Comparison of ENCODE assay signal across 1 cellular context in genomic region chr9:110146371-110146770, GRCh38.
TF ChIP-seq lines count a peak whose summit lies in the region.

No MANE protein-coding gene starts in this region.

TF ChIP-seq in IMR-90, 13 proteins besides CTCF, POLR2A, EP300 and RAD21:
- TF ChIP-seq, protein P1, sequence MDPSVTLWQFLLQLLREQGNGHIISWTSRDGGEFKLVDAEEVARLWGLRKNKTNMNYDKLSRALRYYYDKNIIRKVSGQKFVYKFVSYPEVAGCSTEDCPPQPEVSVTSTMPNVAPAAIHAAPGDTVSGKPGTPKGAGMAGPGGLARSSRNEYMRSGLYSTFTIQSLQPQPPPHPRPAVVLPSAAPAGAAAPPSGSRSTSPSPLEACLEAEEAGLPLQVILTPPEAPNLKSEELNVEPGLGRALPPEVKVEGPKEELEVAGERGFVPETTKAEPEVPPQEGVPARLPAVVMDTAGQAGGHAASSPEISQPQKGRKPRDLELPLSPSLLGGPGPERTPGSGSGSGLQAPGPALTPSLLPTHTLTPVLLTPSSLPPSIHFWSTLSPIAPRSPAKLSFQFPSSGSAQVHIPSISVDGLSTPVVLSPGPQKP (IDR thresholded peaks at IDR 0.05; ENCODE audit: borderline replicate concordance, low read depth, low read length): no peak
- no peak for TF ChIP-seq FOS (IDR thresholded peaks at IDR 0.05; ENCODE audit: low read depth, low read length)
- TF ChIP-seq, protein P2, sequence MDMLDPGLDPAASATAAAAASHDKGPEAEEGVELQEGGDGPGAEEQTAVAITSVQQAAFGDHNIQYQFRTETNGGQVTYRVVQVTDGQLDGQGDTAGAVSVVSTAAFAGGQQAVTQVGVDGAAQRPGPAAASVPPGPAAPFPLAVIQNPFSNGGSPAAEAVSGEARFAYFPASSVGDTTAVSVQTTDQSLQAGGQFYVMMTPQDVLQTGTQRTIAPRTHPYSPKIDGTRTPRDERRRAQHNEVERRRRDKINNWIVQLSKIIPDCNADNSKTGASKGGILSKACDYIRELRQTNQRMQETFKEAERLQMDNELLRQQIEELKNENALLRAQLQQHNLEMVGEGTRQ (IDR thresholded peaks at IDR 0.05; ENCODE audit: low read depth, low read length): no peak
- no peak for TF ChIP-seq MXI1 (IDR thresholded peaks at IDR 0.05; ENCODE audit: borderline replicate concordance, low read depth, low read length)
- no peak for TF ChIP-seq RFX5 (IDR thresholded peaks at IDR 0.05; ENCODE audit: low read depth, low read length)
- TF ChIP-seq BHLHE40 (IDR thresholded peaks at IDR 0.05; ENCODE audit: low read depth, low read length): no peak
- no peak for TF ChIP-seq SMC3 (IDR thresholded peaks at IDR 0.05; ENCODE audit: low read depth, low read length)
- no peak for TF ChIP-seq CEBPB (IDR thresholded peaks at IDR 0.05; ENCODE audit: low read depth, low read length)
